ENCODE assay signal across 33 cellular contexts in genomic region chr5:129988453-129988852, GRCh38.
DNase-seq lines count a peak whose midpoint lies in the region; ATAC-seq, FAIRE-seq and TF ChIP-seq lines count a peak whose summit lies in the region.
"Had no signal": no experiment of that assay in that cellular context is flagged by ENCODE, and none has a peak within 500 bp of the region (broad histone marks: within the 10 kb centered on the region; RNA-seq: fewer than 3 reads in every experiment).

No MANE protein-coding gene starts in this region.

- no peak overlapping the region for H3K4me3 Mint-ChIP-seq in osteocyte (ENCODE audit: unreplicated experiment)
- H3K4me3 Mint-ChIP-seq: B cell; CD4-positive, alpha-beta memory T cell; CD4-positive, alpha-beta T cell; CD4-positive, CD25-positive, alpha-beta regulatory T cell; CD8-positive, alpha-beta memory T cell; CD8-positive, alpha-beta T cell had no signal

- dilution Hi-C loops in IMR-90 (cut with HindIII; ENCODE audit: low sequenced_read_pairs, unreplicated experiment): no loop called here

- intact Hi-C loops in IMR-90 (cut with micrococcal nuclease): no loop called here

- H3K9me1 ChIP-seq in IMR-90 (ENCODE audit: insufficient read depth, low read length): no peaks in the 10 kb centered on the region

- no peak for TF ChIP-seq POLR2A in IMR-90 (IDR thresholded peaks at IDR 0.05; ENCODE audit: low read depth, low read length)
- no peak for TF ChIP-seq POLR2A in H1 (IDR thresholded peaks at IDR 0.05; ENCODE audit: control extremely low read depth in 1 of 2, low read depth in 2 of 2, low read length in 2 of 2)

- no peak overlapping the region for H3K4ac ChIP-seq in IMR-90 (ENCODE audit: low read depth, low read length)
- no peak overlapping the region for H3K4ac ChIP-seq in H1 (replicated peaks; ENCODE audit: insufficient read length, low read depth, low read length)

- H3K27me3 ChIP-seq in IMR-90 (ENCODE audit: control insufficient read depth, insufficient read depth, low read length) (no peaks in the 10 kb centered on the region), H1 (replicated peaks in 1 of 4; ENCODE audit: control insufficient read depth in 3 of 4, extremely low read depth in 1 of 4, insufficient read depth in 3 of 4, low read length in 3 of 4) (no peaks in the 10 kb centered on the region)
- H3K27me3 ChIP-seq: BE2C; BLaER1; BLaER1 treated with 17β-estradiol and CSF1 and Interleukin-3, amounts not matched to agents 10 nM and 100 nM had no signal

- no peak overlapping the region for H3K14ac ChIP-seq in IMR-90 (replicated peaks; ENCODE audit: low read depth, low read length)
- no peak overlapping the region for H3K14ac ChIP-seq in H1 (ENCODE audit: insufficient read length)

- H4K20me1 ChIP-seq in IMR-90 (ENCODE audit: insufficient read depth, low read length) (no peaks in the 10 kb centered on the region), H1 (replicated peaks in 1 of 2; ENCODE audit: control insufficient read depth in 1 of 2, insufficient read depth in 2 of 2, low read length in 2 of 2) (no peaks in the 10 kb centered on the region)
- H4K20me1 ChIP-seq: BLaER1; BLaER1 treated with 17β-estradiol and CSF1 and Interleukin-3, amounts not matched to agents 10 nM and 100 nM had no signal

- POLR2A ChIA-PET in IMR-90 (lab: Charles Lee; ENCODE audit: unreplicated experiment): no interaction called here
- POLR2A ChIA-PET in H1 (lab: Charles Lee; ENCODE audit: partially characterized antibody): no interaction called here

- TF ChIP-seq EP300 in H1 (IDR thresholded peaks at IDR 0.05; ENCODE audit: borderline replicate concordance in 1 of 2, low read depth in 2 of 2, low read length in 2 of 2): no peak

- H3K4me2 ChIP-seq in IMR-90 (ENCODE audit: low read depth, low read length) (no peak overlapping the region), H1 (ENCODE audit: insufficient read depth in 1 of 2, low read depth in 2 of 2, low read length in 2 of 2) (no peak overlapping the region)
- H3K4me2 ChIP-seq: A549; BLaER1; BLaER1 treated with 17β-estradiol and CSF1 and Interleukin-3, amounts not matched to agents 10 nM and 100 nM had no signal

- no peak overlapping the region for H4K5ac ChIP-seq in IMR-90 (ENCODE audit: low read depth, low read length)
- no peak overlapping the region for H4K5ac ChIP-seq in H1 (ENCODE audit: insufficient read length, low read depth, low read length)

- H3K79me2 ChIP-seq in H1 (ENCODE audit: control insufficient read depth in 1 of 2, insufficient read depth in 2 of 2, low read length in 2 of 2): no peaks in the 10 kb centered on the region

- H3K9me3 ChIP-seq in IMR-90 (ENCODE audit: control insufficient read depth, insufficient read depth, low read length): peaks cover 2% of the 10 kb centered on the region; the same call in 1 of the 2 replicates
- 0 out of 4 replicates have a peak, but pooled peaks cover 0 to 3% of the 10 kb centered on the region in 2 experiments for H3K9me3 ChIP-seq in H1 (ENCODE audit: insufficient read depth in 2 of 2, low read depth in 1 of 2, low read length in 1 of 2)
- H3K9me3 ChIP-seq: A549, BE2C, Caco-2 had no signal

- H3K4me1 ChIP-seq in IMR-90 (ENCODE audit: control insufficient read depth, insufficient read depth, low read length) (no peaks in the 10 kb centered on the region), H1 (replicated peaks in 1 of 4; ENCODE audit: control insufficient read depth in 3 of 4, insufficient read depth in 4 of 4, low read length in 3 of 4) (no peaks in the 10 kb centered on the region)
- H3K4me1 ChIP-seq: A549, BE2C, BLaER1, Caco-2 had no signal

- H2AK5ac ChIP-seq in IMR-90 (ENCODE audit: low read depth, low read length): no peak overlapping the region
- no peak overlapping the region for H2AK5ac ChIP-seq in H1 (ENCODE audit: low read depth, low read length)

- H2AK9ac ChIP-seq in IMR-90 (replicated peaks; ENCODE audit: low read depth, low read length, poor library complexity): no peak overlapping the region

- H3K27ac Mint-ChIP-seq in osteocyte (ENCODE audit: unreplicated experiment): no peak overlapping the region
- H3K27ac Mint-ChIP-seq: B cell; CD4-positive, alpha-beta memory T cell; CD4-positive, alpha-beta T cell; CD4-positive, CD25-positive, alpha-beta regulatory T cell; CD8-positive, alpha-beta memory T cell; CD8-positive, alpha-beta T cell had no signal

- H4K8ac ChIP-seq in IMR-90 (ENCODE audit: low read depth in 2 of 2, low read length in 2 of 2) (no peak overlapping the region), H1 (ENCODE audit: extremely low read depth, insufficient read depth, low read length) (no peak overlapping the region)

- H2BK12ac ChIP-seq in H1 (ENCODE audit: low read depth, low read length): no peak overlapping the region

- H3K79me1 ChIP-seq in IMR-90 (ENCODE audit: low read depth in 1 of 2, low read length in 2 of 2) (no peaks in the 10 kb centered on the region), H1 (ENCODE audit: low read depth, low read length) (no peaks in the 10 kb centered on the region)

- H2BK120ac ChIP-seq in IMR-90 (ENCODE audit: low read depth, low read length): no peak overlapping the region
- H2BK120ac ChIP-seq in H1 (replicated peaks; ENCODE audit: low read depth, low read length): no peak overlapping the region

- no peak overlapping the region for H3K56ac ChIP-seq in IMR-90 (ENCODE audit: extremely low read depth, insufficient read depth, low read length)
- no peak overlapping the region for H3K56ac ChIP-seq in H1 (replicated peaks; ENCODE audit: insufficient read length, low read depth, low read length)

- H2BK5ac ChIP-seq in IMR-90 (ENCODE audit: low read depth, low read length, poor library complexity, severe bottlenecking): no peak overlapping the region
- no peak overlapping the region for H2BK5ac ChIP-seq in H1 (ENCODE audit: low read depth, low read length)

- in situ Hi-C loops in IMR-90 (cut with MboI; ENCODE audit: low sequenced_read_pairs): no loop called here

- no peak overlapping the region for H3K18ac ChIP-seq in IMR-90 (ENCODE audit: low read depth, low read length)
- no peak overlapping the region for H3K18ac ChIP-seq in H1 (ENCODE audit: extremely low read depth, low read length)

- ATAC-seq in IMR-90 (ENCODE audit: low read depth): no peak
- ATAC-seq: A549; CD8-positive, alpha-beta T cell had no signal

- H3K27me3 Mint-ChIP-seq in osteocyte (ENCODE audit: unreplicated experiment): no peaks in the 10 kb centered on the region
- H3K27me3 Mint-ChIP-seq: B cell; CD4-positive, alpha-beta memory T cell; CD4-positive, alpha-beta T cell; CD4-positive, CD25-positive, alpha-beta regulatory T cell had no signal

- H2AFZ ChIP-seq in IMR-90 (replicated peaks; ENCODE audit: low read length, poor library complexity) (no peak overlapping the region), H1 (ENCODE audit: low read length) (no peak overlapping the region)

- H3K23me2 ChIP-seq in H1 (ENCODE audit: low read depth, low read length): no peaks in the 10 kb centered on the region

- CTCF ChIA-PET in IMR-90 (lab: Yijun Ruan, JAX): no interaction called here
- CTCF ChIA-PET in H1 (lab: Charles Lee; ENCODE audit: partially characterized antibody): interaction anchor here (0.6 kb wide), 1 partner anchor 1713 kb away, joined by 3 read pairs; no protein-coding TSS in a partner anchor

- TF ChIP-seq CTCF in IMR-90 (conservative IDR thresholded peaks at IDR 0.05; ENCODE audit: low read depth, low read length) (no peak), H1 (IDR thresholded peaks at IDR 0.05; ENCODE audit: control extremely low read depth in 1 of 3, insufficient read depth in 1 of 3, low read depth in 1 of 3, low read length in 3 of 3) (no peak), osteocyte (IDR thresholded peaks at IDR 0.05) (no peak)

- H2BK15ac ChIP-seq in IMR-90 (ENCODE audit: low read depth, low read length): no peak overlapping the region
- no peak overlapping the region for H2BK15ac ChIP-seq in H1 (ENCODE audit: low read length)

- DNase-seq in IMR-90 (no peak), H1 (ENCODE audit: low read depth in 1 of 2, low spot score in 2 of 2) (no peak), osteocyte (ENCODE audit: extremely low spot score, unreplicated experiment) (no peak), NCI-H1092 (lab: John Stamatoyannopoulos, UW) (no peak)
- DNase-seq: 8988T; ACHN; AML-193; BE2C; C1 segment of cervical spinal cord; Caco-2; Calu3; CD4-positive, alpha-beta memory T cell; CD4-positive, alpha-beta T cell; CD4-positive, CD25-positive, alpha-beta regulatory T cell; CD8-positive, alpha-beta memory T cell; CD8-positive, alpha-beta T cell; COR-L47; DMS 273 treated with DMSO at 0.1 percent for 48 hours; DMS153; DMS53; DMS79; DMS79 treated with DMSO at 0.1 percent for 48 hours; DND-41; EL had no signal

- no peak for FAIRE-seq in H1 (lab: Jason Lieb, UNC)
- FAIRE-seq: A204.1, A549, D721Med had no signal

- H2BK20ac ChIP-seq in IMR-90 (ENCODE audit: low read depth, low read length) (no peak overlapping the region), H1 (ENCODE audit: low read length) (no peak overlapping the region)

- no TSS peak for BruUV-seq in IMR-90 (replicated peaks; lab: Mats Ljungman, UMichigan)

- H3K36me3 ChIP-seq in IMR-90 (ENCODE audit: control insufficient read depth, insufficient read depth, low read length) (no peaks in the 10 kb centered on the region), H1 (ENCODE audit: control insufficient read depth in 2 of 4, insufficient read depth in 4 of 4, low read length in 3 of 4) (peaks cover 0 to 2% (median 0%) of the 10 kb centered on the region in 4 experiments; a peak in 1 of 8 replicates)
- H3K36me3 ChIP-seq: BE2C, BLaER1 had no signal

- H3K4me3 ChIP-seq in IMR-90 (ENCODE audit: insufficient read depth, low read depth, low read length): no peak overlapping the region
- H3K4me3 ChIP-seq in H1 (ENCODE audit: extremely low read depth in 1 of 4, insufficient read depth in 2 of 4, low read depth in 3 of 4, low read length in 4 of 4): no peak overlapping the region
- H3K4me3 ChIP-seq: A549; BLaER1; BLaER1 treated with 17β-estradiol and CSF1 and Interleukin-3, amounts not matched to agents 10 nM and 100 nM had no signal

- H3K23ac ChIP-seq in IMR-90 (ENCODE audit: low read depth, low read length) (no peak overlapping the region), H1 (ENCODE audit: insufficient read length) (no peak overlapping the region)

- H3K27ac ChIP-seq in IMR-90 (ENCODE audit: insufficient read depth, low read length): no peak overlapping the region
- no peak overlapping the region for H3K27ac ChIP-seq in H1 (ENCODE audit: low read depth, low read length)
- H3K27ac ChIP-seq: 22Rv1; A549; BLaER1; BLaER1 treated with 17β-estradiol and CSF1 and Interleukin-3, amounts not matched to agents 10 nM and 100 nM; C4-2B had no signal

- H3K9me3 Mint-ChIP-seq in osteocyte (ENCODE audit: unreplicated experiment): peaks cover 23% of the 10 kb centered on the region

- H3K36me3 Mint-ChIP-seq in osteocyte (ENCODE audit: unreplicated experiment): peaks cover 12% of the 10 kb centered on the region
- H3K36me3 Mint-ChIP-seq: CD14-positive monocyte; CD4-positive, alpha-beta memory T cell; CD4-positive, CD25-positive, alpha-beta regulatory T cell; CD8-positive, alpha-beta T cell had no signal

- H3K4me1 Mint-ChIP-seq in osteocyte (ENCODE audit: unreplicated experiment): no peaks in the 10 kb centered on the region
- H3K4me1 Mint-ChIP-seq: B cell; CD14-positive monocyte; CD4-positive, alpha-beta memory T cell; CD8-positive, alpha-beta memory T cell had no signal

- H4K91ac ChIP-seq in IMR-90 (ENCODE audit: insufficient read depth, low read depth, low read length): no peak overlapping the region
- no peak overlapping the region for H4K91ac ChIP-seq in H1 (replicated peaks; ENCODE audit: insufficient read length, low read length)

- H3K9ac ChIP-seq in IMR-90 (ENCODE audit: low read depth, low read length) (no peak overlapping the region), H1 (replicated peaks in 1 of 4; ENCODE audit: extremely low read depth in 1 of 4, low read depth in 3 of 4, low read length in 3 of 4) (no peak overlapping the region)
- H3K9ac ChIP-seq: BLaER1; BLaER1 treated with 17β-estradiol and CSF1 and Interleukin-3, amounts not matched to agents 10 nM and 100 nM had no signal

- TF ChIP-seq RAD21 in IMR-90 (IDR thresholded peaks at IDR 0.05; ENCODE audit: low read length) (no peak), H1 (IDR thresholded peaks at IDR 0.05 in 1 of 2, conservative IDR thresholded peaks at IDR 0.05 in 1 of 2; ENCODE audit: low read depth in 2 of 2, low read length in 2 of 2) (no peak)
